Comparison of ENCODE assay signal across 10 cellular contexts in genomic region chr13:39148513-39148961, GRCh38.
DNase-seq lines count a peak whose midpoint lies in the region; ATAC-seq and TF ChIP-seq lines count a peak whose summit lies in the region.
"Had no signal": no experiment of that assay in that cellular context is flagged by ENCODE, and none has a peak within 500 bp of the region (broad histone marks: within the 10 kb centered on the region; RNA-seq: fewer than 3 reads in every experiment).

No MANE protein-coding gene starts in this region.

- no peaks in the 10 kb centered on the region for H3K27me3 ChIP-seq in WERI-Rb-1 (ENCODE audit: insufficient read depth, low read depth, severe bottlenecking)
- H3K27me3 ChIP-seq: upper lobe of left lung had no signal

- no peak overlapping the region for H3K4me3 ChIP-seq in WERI-Rb-1 (ENCODE audit: low read depth, low read length)
- H3K4me3 ChIP-seq: upper lobe of left lung had no signal

- in situ Hi-C loops in ACHN (cut with HindIII; ENCODE audit: low pct_ligation_motif_present, low pct_unique_long_range_greater_than_20kb, low sequenced_read_pairs): no loop called here

- DNase-seq in ACHN (peak; percentile 7), GM04503 (ENCODE audit: low read depth) (peak; percentile 76), RPMI7951 (ENCODE audit: low read depth) (peak; percentile 57), foreskin melanocyte (peak; percentile 71), WERI-Rb-1 (no peak), NCI-H1694 treated with DMSO at 0.1 percent for 48 hours (lab: John Stamatoyannopoulos, UW) (no peak), iPS-NIHi11 (ENCODE audit: low spot score) (no peak)
- DNase-seq: upper lobe of left lung had no signal

- H3K9me3 ChIP-seq in WERI-Rb-1 (ENCODE audit: severe bottlenecking): no peaks in the 10 kb centered on the region
- H3K9me3 ChIP-seq: neutrophil, upper lobe of left lung had no signal

- no peak overlapping the region for H3K27ac ChIP-seq in WERI-Rb-1
- H3K27ac ChIP-seq: neutrophil, upper lobe of left lung had no signal

- TF ChIP-seq CTCF in WERI-Rb-1 (IDR thresholded peaks at IDR 0.05; ENCODE audit: low read depth, low read length): no peak

- H3K36me3 ChIP-seq in WERI-Rb-1: no peaks in the 10 kb centered on the region
- H3K36me3 ChIP-seq: neutrophil, upper lobe of left lung had no signal

- ATAC-seq in HG03442 (IDR thresholded peaks at IDR 0.05; ENCODE audit: unreplicated experiment): no peak

Comparison
In these comparisons a context has a peak if more than half of its experiments do, and no peak if none do; other contexts are left out.
1. DNase-seq: peak in ACHN (single experiment), GM04503 (single experiment), RPMI7951 (single experiment) and foreskin melanocyte (single experiment); none in WERI-Rb-1 (single experiment), NCI-H1694 treated with DMSO at 0.1 percent for 48 hours (single experiment) and iPS-NIHi11 (single experiment).